ENCODE assay signal across 2 cellular contexts in the genomic region with DNA sequence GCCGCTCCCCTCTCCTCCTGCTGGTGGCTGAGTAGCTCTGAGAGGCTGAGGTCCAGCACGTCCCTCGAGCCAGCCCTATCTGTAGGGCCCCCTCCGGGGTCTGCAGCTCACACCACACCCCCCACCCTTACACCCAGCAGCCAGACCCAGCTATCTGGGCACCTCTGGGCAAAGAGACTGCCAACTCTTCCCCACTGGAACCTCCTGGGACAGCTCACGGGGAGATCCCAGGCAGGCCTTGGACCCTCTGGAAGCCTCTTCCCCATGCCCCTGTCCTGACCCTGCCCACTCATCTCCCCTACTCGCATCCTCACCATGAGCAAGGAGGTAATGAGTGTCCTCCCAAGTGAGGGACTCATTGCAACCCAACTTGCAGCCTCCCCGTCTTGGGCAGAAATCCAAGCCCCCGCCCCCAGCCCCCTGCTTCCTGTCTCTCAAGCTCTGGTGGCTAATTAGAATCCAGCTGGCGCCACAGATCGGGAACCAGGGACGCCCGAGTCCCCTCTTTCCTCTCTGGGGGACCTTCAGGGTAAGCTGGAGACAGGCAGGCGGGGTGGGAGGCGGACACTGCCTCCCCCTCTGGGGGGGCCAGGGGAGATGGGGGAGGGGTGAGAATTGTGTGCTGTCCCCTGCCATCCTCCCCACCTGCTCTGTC.
TF ChIP-seq lines count a peak whose summit lies in the region.

No MANE protein-coding gene starts in this region.

TF ChIP-seq in SK-N-SH, 30 proteins besides CTCF, POLR2A, EP300 and RAD21 (continued from another document):
- TF ChIP-seq, protein P1, sequence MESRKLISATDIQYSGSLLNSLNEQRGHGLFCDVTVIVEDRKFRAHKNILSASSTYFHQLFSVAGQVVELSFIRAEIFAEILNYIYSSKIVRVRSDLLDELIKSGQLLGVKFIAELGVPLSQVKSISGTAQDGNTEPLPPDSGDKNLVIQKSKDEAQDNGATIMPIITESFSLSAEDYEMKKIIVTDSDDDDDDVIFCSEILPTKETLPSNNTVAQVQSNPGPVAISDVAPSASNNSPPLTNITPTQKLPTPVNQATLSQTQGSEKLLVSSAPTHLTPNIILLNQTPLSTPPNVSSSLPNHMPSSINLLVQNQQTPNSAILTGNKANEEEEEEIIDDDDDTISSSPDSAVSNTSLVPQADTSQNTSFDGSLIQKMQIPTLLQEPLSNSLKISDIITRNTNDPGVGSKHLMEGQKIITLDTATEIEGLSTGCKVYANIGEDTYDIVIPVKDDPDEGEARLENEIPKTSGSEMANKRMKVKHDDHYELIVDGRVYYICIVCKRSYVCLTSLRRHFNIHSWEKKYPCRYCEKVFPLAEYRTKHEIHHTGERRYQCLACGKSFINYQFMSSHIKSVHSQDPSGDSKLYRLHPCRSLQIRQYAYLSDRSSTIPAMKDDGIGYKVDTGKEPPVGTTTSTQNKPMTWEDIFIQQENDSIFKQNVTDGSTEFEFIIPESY (IDR thresholded peaks at IDR 0.05; ENCODE audit: borderline replicate concordance, low read depth), result no peak
- TF ChIP-seq FOXJ3 (CRISPR knock-in tag; IDR thresholded peaks at IDR 0.05) (no peak), RXRA (IDR thresholded peaks at IDR 0.05; ENCODE audit: borderline replicate concordance, low read depth) (no peak), EZH2phosphoT487 (IDR thresholded peaks at IDR 0.05; ENCODE audit: borderline replicate concordance, low read depth) (no peak), NFIC (IDR thresholded peaks at IDR 0.05; ENCODE audit: borderline replicate concordance) (no peak), MEF2A (IDR thresholded peaks at IDR 0.05; ENCODE audit: borderline replicate concordance, low read depth) (no peak)

TF ChIP-seq in SK-N-SH treated with all-trans-retinoic acid at 6 μM for 48 hours, 23 proteins besides CTCF, POLR2A, EP300 and RAD21 (continued from another document):
- TF ChIP-seq, protein P2, sequence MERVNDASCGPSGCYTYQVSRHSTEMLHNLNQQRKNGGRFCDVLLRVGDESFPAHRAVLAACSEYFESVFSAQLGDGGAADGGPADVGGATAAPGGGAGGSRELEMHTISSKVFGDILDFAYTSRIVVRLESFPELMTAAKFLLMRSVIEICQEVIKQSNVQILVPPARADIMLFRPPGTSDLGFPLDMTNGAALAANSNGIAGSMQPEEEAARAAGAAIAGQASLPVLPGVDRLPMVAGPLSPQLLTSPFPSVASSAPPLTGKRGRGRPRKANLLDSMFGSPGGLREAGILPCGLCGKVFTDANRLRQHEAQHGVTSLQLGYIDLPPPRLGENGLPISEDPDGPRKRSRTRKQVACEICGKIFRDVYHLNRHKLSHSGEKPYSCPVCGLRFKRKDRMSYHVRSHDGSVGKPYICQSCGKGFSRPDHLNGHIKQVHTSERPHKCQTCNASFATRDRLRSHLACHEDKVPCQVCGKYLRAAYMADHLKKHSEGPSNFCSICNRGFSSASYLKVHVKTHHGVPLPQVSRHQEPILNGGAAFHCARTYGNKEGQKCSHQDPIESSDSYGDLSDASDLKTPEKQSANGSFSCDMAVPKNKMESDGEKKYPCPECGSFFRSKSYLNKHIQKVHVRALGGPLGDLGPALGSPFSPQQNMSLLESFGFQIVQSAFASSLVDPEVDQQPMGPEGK (CRISPR knock-in tag; IDR thresholded peaks at IDR 0.05; ENCODE audit: borderline replicate concordance), result no peak
- TF ChIP-seq SNAI2 (CRISPR knock-in tag; IDR thresholded peaks at IDR 0.05) (no peak), ZNF8 (CRISPR knock-in tag; IDR thresholded peaks at IDR 0.05) (no peak), BACH2 (CRISPR knock-in tag; IDR thresholded peaks at IDR 0.05; ENCODE audit: borderline replicate concordance) (no peak), ESRRG (CRISPR knock-in tag; IDR thresholded peaks at IDR 0.05) (no peak), RARB (CRISPR knock-in tag; IDR thresholded peaks at IDR 0.05) (no peak), TOX (CRISPR knock-in tag; IDR thresholded peaks at IDR 0.05; ENCODE audit: borderline replicate concordance) (no peak), ZFP3 (CRISPR knock-in tag; IDR thresholded peaks at IDR 0.05) (no peak), ISL1 (CRISPR knock-in tag; IDR thresholded peaks at IDR 0.05) (no peak), TCF4 (CRISPR knock-in tag; IDR thresholded peaks at IDR 0.05; ENCODE audit: borderline replicate concordance) (no peak), ZC3H10 (CRISPR knock-in tag; IDR thresholded peaks at IDR 0.05) (no peak)
- TF ChIP-seq, protein P3, sequence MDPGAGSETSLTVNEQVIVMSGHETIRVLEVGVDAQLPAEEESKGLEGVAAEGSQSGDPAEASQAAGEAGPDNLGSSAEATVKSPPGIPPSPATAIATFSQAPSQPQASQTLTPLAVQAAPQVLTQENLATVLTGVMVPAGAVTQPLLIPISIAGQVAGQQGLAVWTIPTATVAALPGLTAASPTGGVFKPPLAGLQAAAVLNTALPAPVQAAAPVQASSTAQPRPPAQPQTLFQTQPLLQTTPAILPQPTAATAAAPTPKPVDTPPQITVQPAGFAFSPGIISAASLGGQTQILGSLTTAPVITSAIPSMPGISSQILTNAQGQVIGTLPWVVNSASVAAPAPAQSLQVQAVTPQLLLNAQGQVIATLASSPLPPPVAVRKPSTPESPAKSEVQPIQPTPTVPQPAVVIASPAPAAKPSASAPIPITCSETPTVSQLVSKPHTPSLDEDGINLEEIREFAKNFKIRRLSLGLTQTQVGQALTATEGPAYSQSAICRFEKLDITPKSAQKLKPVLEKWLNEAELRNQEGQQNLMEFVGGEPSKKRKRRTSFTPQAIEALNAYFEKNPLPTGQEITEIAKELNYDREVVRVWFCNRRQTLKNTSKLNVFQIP (CRISPR knock-in tag; IDR thresholded peaks at IDR 0.05; ENCODE audit: borderline replicate concordance, low read depth), result no peak
- TF ChIP-seq, protein P4, sequence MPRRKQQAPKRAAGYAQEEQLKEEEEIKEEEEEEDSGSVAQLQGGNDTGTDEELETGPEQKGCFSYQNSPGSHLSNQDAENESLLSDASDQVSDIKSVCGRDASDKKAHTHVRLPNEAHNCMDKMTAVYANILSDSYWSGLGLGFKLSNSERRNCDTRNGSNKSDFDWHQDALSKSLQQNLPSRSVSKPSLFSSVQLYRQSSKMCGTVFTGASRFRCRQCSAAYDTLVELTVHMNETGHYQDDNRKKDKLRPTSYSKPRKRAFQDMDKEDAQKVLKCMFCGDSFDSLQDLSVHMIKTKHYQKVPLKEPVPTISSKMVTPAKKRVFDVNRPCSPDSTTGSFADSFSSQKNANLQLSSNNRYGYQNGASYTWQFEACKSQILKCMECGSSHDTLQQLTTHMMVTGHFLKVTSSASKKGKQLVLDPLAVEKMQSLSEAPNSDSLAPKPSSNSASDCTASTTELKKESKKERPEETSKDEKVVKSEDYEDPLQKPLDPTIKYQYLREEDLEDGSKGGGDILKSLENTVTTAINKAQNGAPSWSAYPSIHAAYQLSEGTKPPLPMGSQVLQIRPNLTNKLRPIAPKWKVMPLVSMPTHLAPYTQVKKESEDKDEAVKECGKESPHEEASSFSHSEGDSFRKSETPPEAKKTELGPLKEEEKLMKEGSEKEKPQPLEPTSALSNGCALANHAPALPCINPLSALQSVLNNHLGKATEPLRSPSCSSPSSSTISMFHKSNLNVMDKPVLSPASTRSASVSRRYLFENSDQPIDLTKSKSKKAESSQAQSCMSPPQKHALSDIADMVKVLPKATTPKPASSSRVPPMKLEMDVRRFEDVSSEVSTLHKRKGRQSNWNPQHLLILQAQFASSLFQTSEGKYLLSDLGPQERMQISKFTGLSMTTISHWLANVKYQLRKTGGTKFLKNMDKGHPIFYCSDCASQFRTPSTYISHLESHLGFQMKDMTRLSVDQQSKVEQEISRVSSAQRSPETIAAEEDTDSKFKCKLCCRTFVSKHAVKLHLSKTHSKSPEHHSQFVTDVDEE (CRISPR knock-in tag; IDR thresholded peaks at IDR 0.05), result no peak
- TF ChIP-seq, protein P5, sequence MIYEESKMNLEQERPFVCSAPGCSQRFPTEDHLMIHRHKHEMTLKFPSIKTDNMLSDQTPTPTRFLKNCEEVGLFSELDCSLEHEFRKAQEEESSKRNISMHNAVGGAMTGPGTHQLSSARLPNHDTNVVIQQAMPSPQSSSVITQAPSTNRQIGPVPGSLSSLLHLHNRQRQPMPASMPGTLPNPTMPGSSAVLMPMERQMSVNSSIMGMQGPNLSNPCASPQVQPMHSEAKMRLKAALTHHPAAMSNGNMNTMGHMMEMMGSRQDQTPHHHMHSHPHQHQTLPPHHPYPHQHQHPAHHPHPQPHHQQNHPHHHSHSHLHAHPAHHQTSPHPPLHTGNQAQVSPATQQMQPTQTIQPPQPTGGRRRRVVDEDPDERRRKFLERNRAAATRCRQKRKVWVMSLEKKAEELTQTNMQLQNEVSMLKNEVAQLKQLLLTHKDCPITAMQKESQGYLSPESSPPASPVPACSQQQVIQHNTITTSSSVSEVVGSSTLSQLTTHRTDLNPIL (CRISPR knock-in tag; IDR thresholded peaks at IDR 0.05; ENCODE audit: low read depth), result no peak
TF ChIP-seq in SK-N-SH treated with all-trans-retinoic acid at 6 μM for 48 hours: peak in this region for 0.
